ENCODE assay signal across 16 cellular contexts in the genomic region with DNA sequence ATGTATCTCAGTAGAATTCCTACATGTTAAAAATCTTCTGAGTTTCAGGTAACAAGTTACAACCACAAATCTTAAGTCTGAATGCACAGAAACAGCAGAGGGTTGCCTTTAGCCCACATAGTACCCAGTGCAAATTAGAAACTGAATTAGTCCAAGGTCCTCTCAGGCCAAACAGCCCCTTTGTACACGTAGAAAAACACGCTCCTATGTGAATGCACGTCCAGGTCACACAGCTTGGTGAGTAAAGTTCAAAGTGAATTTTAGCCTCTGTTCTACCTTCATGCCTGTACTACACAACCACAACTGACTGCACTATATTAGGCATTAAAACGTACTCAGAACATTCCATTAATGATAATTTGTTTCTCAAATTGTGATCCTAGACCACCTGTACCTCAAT. TPM values are rescaled to one million over a fixed set of nuclear protein-coding genes. Genes with fewer than 3 reads are reported as not detected.
DNase-seq lines count a peak whose midpoint lies in the region; ATAC-seq, FAIRE-seq and TF ChIP-seq lines count a peak whose summit lies in the region.
"Had no signal": no experiment of that assay in that cellular context is flagged by ENCODE, and none has a peak within 500 bp of the region (broad histone marks: within the 10 kb centered on the region; RNA-seq: fewer than 3 reads in every experiment).

No MANE protein-coding gene starts in this region.

- ATAC-seq in HepG2 (peak; percentile 99), aorta (ENCODE audit: low FRiP score) (no peak)
- ATAC-seq: A549 had no signal

- BruUV-seq in HepG2 (replicated peaks; lab: Mats Ljungman, UMichigan): no TSS peak
- BruUV-seq in OCI-LY7 (replicated peaks; lab: Mats Ljungman, UMichigan): no TSS peak

- WGBS in HepG2 (ENCODE audit: low lambda C conversion rate): 6% methylated on average over 4 of the region's 4 CpGs
- WGBS in sigmoid colon, 2 donors: 86 to 91% methylated on average over 4 of the region's 4 CpGs
- WGBS in aorta, 2 donors: 79 to 87% methylated on average over 4 of the region's 4 CpGs

- H3K9ac ChIP-seq in HepG2 (ENCODE audit: insufficient read depth, low read depth, low read length): peak overlapping the region; percentile 53
- H3K9ac ChIP-seq: BLaER1 had no signal

- POLR2A ChIA-PET in HepG2 (lab: Yijun Ruan, JAX): interaction anchor here (1.3 kb wide), 1 partner anchor 28 kb away, joined by 3 read pairs; no protein-coding TSS in a partner anchor
- POLR2A ChIA-PET in OCI-LY7 (lab: Charles Lee): interaction anchor here (1.3 kb wide), 1 partner anchor 9 kb away, joined by 5 read pairs; no protein-coding TSS in a partner anchor

- intact Hi-C loops in HepG2 (cut with micrococcal nuclease; ENCODE audit: unreplicated experiment): loop anchor here (2.0 to 10.0 kb wide), 2 partner anchors 47 to 83 kb away; a partner anchor contains a TSS
- intact Hi-C loops in sigmoid colon (cut with DNase I): loop anchor here (5.0 kb wide), 1 partner anchor 80 kb away; no protein-coding TSS in a partner anchor
- intact Hi-C loops in OCI-LY7 (cut with micrococcal nuclease; ENCODE audit: unreplicated experiment): loop anchor here (2.0 kb wide), 1 partner anchor 45 kb away; no protein-coding TSS in a partner anchor
- intact Hi-C loops in aorta (cut with DNase I): no loop called here

- H3K9me2 ChIP-seq in OCI-LY7 (ENCODE audit: insufficient read depth, low read length): no peaks in the 10 kb centered on the region

- H3K27ac ChIP-seq in VCaP (peak overlapping the region; percentile 67), HepG2 (ENCODE audit: extremely low read length, insufficient read depth, low read length) (peak overlapping the region; percentile 83), sigmoid colon (peak overlapping the region in 3 of 4 donors; percentile 63 to 71 (median 67)), OCI-LY7 (ENCODE audit: low read depth, low read length, poor library complexity, severe bottlenecking) (no peak overlapping the region), aorta (ENCODE audit: low read depth in 1 of 2, low read length in 2 of 2) (no peak overlapping the region)
- H3K27ac ChIP-seq: 22Rv1, A549, BLaER1 had no signal

- peaks cover 0 to 8% of the 10 kb centered on the region in 2 experiments; a peak in 2 of 5 replicates for H3K36me3 ChIP-seq in HepG2 (replicated peaks in 1 of 2; ENCODE audit: control insufficient read depth in 1 of 2, insufficient read depth in 2 of 2, low read length in 2 of 2)
- peaks cover 0 to 60% (median 2%) of the 10 kb centered on the region in 4 donors for H3K36me3 ChIP-seq in sigmoid colon
- H3K36me3 ChIP-seq in OCI-LY7 (ENCODE audit: insufficient read depth, low read length): peaks cover 96% of the 10 kb centered on the region
- peaks cover 0 to 3% of the 10 kb centered on the region in 2 donors for H3K36me3 ChIP-seq in aorta (ENCODE audit: control insufficient read depth in 1 of 2, insufficient read depth in 2 of 2, low read length in 1 of 2)

- CTCF ChIA-PET in HepG2 (lab: Yijun Ruan, JAX; ENCODE audit: low intra/inter-chr PET ratio, low total read pairs): no interaction called here
- CTCF ChIA-PET in OCI-LY7 (lab: Charles Lee; ENCODE audit: unreplicated experiment): no interaction called here

- H2AFZ ChIP-seq in HepG2 (ENCODE audit: low read length): peak overlapping the region; percentile 4
- no peak overlapping the region for H2AFZ ChIP-seq in OCI-LY7 (ENCODE audit: low read length)

- TF ChIP-seq POLR2A in GM12891 (IDR thresholded peaks at IDR 0.05; ENCODE audit: low read depth, low read length) (no peak), HepG2 (IDR thresholded peaks at IDR 0.05; ENCODE audit: insufficient read depth in 1 of 2, low read depth in 2 of 2, low read length in 2 of 2) (no peak), sigmoid colon (IDR thresholded peaks at IDR 0.05) (no peak)

- FAIRE-seq in GM12891 (lab: Jason Lieb, UNC): peak; percentile 47
- peak; percentile 28 for FAIRE-seq in HepG2 (lab: Jason Lieb, UNC)
- FAIRE-seq: A549, H1 had no signal

- TF ChIP-seq RAD21 in HepG2 (CRISPR knock-in tag; IDR thresholded peaks at IDR 0.05): no peak

- H3K4me2 ChIP-seq in HepG2 (ENCODE audit: low read depth, low read length) (peak overlapping the region; percentile 61), OCI-LY7 (ENCODE audit: low read length) (no peak overlapping the region)
- H3K4me2 ChIP-seq: A549, BLaER1 had no signal

- in situ Hi-C loops in HepG2 (cut with HindIII; ENCODE audit: extremely low pct_ligation_motif_present, low pct_unique_long_range_greater_than_20kb): no loop called here

- H3K4me3 ChIP-seq in HepG2 (replicated peaks in 1 of 3; ENCODE audit: insufficient read depth in 1 of 3, low read depth in 2 of 3, low read length in 3 of 3) (no peak overlapping the region), sigmoid colon (no peak overlapping the region), OCI-LY7 (ENCODE audit: low read depth, low read length, poor library complexity, severe bottlenecking) (no peak overlapping the region), aorta (ENCODE audit: low read length in 2 of 2) (no peak overlapping the region)
- H3K4me3 ChIP-seq: A549, BLaER1 had no signal

- no peaks in the 10 kb centered on the region for H3K79me2 ChIP-seq in HepG2 (ENCODE audit: insufficient read depth, low read length)
- H3K79me2 ChIP-seq in OCI-LY7 (ENCODE audit: insufficient read depth, low read depth, low read length): no peaks in the 10 kb centered on the region; the same call in 1 of the 2 replicates

- H4K20me1 ChIP-seq in HepG2 (ENCODE audit: insufficient read depth, low read length) (no peaks in the 10 kb centered on the region), OCI-LY7 (ENCODE audit: insufficient read depth, low read length) (no peaks in the 10 kb centered on the region)

- H3K4me1 ChIP-seq in HepG2 (ENCODE audit: insufficient read depth, low read length) (peaks cover 34% of the 10 kb centered on the region), sigmoid colon (peaks cover 0 to 25% (median 20%) of the 10 kb centered on the region in 4 donors), OCI-LY7 (ENCODE audit: insufficient read depth, low read length, poor library complexity, severe bottlenecking) (no peaks in the 10 kb centered on the region), aorta (ENCODE audit: control insufficient read depth in 1 of 2, insufficient read depth in 2 of 2, low read length in 2 of 2) (no peaks in the 10 kb centered on the region)
- H3K4me1 ChIP-seq: BLaER1 had no signal

- H3K9me3 ChIP-seq in HepG2 (ENCODE audit: low read length): no peaks in the 10 kb centered on the region
- H3K9me3 ChIP-seq in sigmoid colon: no peaks in the 10 kb centered on the region
- H3K9me3 ChIP-seq in OCI-LY7 (ENCODE audit: low read length): no peaks in the 10 kb centered on the region
- H3K9me3 ChIP-seq in aorta (ENCODE audit: control insufficient read depth, low read length): no peaks in the 10 kb centered on the region
- H3K9me3 ChIP-seq: A549, BLaER1 had no signal

- H3K27me3 ChIP-seq in HepG2 (ENCODE audit: control insufficient read depth in 1 of 2, insufficient read depth in 2 of 2, low read length in 2 of 2) (no peaks in the 10 kb centered on the region), sigmoid colon (no peaks in the 10 kb centered on the region), aorta (ENCODE audit: control insufficient read depth in 1 of 2, insufficient read depth in 2 of 2, low read length in 1 of 2) (no peaks in the 10 kb centered on the region)
- H3K27me3 ChIP-seq: BLaER1 had no signal

- TF ChIP-seq EP300 in HepG2 (IDR thresholded peaks at IDR 0.05; ENCODE audit: low read depth in 2 of 2, low read length in 2 of 2) (no peak; a peak in 1 of 4 replicates), HepG2 (CRISPR knock-in tag; IDR thresholded peaks at IDR 0.05; ENCODE audit: borderline replicate concordance) (no peak), sigmoid colon (IDR thresholded peaks at IDR 0.05) (no peak)

- DNase-seq in GM12891 (ENCODE audit: insufficient read length, low spot score) (no peak), HepG2 (ENCODE audit: low spot score) (peak; percentile 63), sigmoid colon (no peak), AML-193 (lab: John Stamatoyannopoulos, UW) (no peak), OCI-LY7 (ENCODE audit: low spot score) (no peak), aorta (no peak)
- DNase-seq: Calu3; CD4-positive, alpha-beta memory T cell; DMS79 treated with DMSO at 0.1 percent for 48 hours; GF-D8; H9 had no signal

- TF ChIP-seq CTCF in VCaP (conservative IDR thresholded peaks at IDR 0.05) (no peak), HepG2 (CRISPR knock-in tag; IDR thresholded peaks at IDR 0.05) (no peak), sigmoid colon (IDR thresholded peaks at IDR 0.05) (no peak), OCI-LY7 (conservative IDR thresholded peaks at IDR 0.05; ENCODE audit: low read length) (no peak)

RNA-seq across cellular contexts. Expression of a gene that starts 46.3 kb away (rescaled TPM):
- polyA plus RNA-seq in GM12891 (2012; ENCODE audit: low read depth, missing spikeins): 10.2 TPM
- total RNA-seq in HepG2 (2016; rRNA removed; fragmentation: Illumina TruSeq; extraction: Trizol) (28.1 and 52.1 TPM in 2 replicates), sigmoid colon (100 to 1,000 TPM; 142 to 213 (median 186) TPM), OCI-LY7 (2022) (53.6 and 54.5 TPM in 2 replicates), aorta (10 to 100 TPM; 67.3 to 91.7 TPM)
- total RNA-seq in HepG2 (2016; cell fraction: cytosol; rRNA removed; fragmentation: Illumina TruSeq; extraction: Trizol; ENCODE audit: low read depth): 29.8 and 30.1 TPM in 2 replicates
- 29.9 and 49.6 TPM in 2 replicates for total RNA-seq in HepG2 (2016; cell fraction: insoluble cytoplasmic fraction; rRNA removed; fragmentation: Illumina TruSeq; extraction: Trizol)
- 48.6 and 49.9 TPM in 2 replicates for total RNA-seq in HepG2 (2016; cell fraction: membrane; rRNA removed; fragmentation: Illumina TruSeq; extraction: Trizol)
- total RNA-seq in HepG2 (2016; cell fraction: nucleus; rRNA removed; fragmentation: Illumina TruSeq; extraction: Trizol): 19.3 and 23.2 TPM in 2 replicates
- polyA plus RNA-seq in HepG2 (2011; rRNA removed) (12.6 and 15.7 TPM in 2 replicates), sigmoid colon (10 to 100 TPM; 31.8 to 36.0 (median 34.7) TPM), aorta (100 to 1,000 TPM in 1 of 2 donors, 10 to 100 TPM in 1; 73.6 to 101 TPM)
- polyA plus RNA-seq in HepG2 (2011; cell fraction: cytosol; rRNA removed): 12.4 and 14.4 TPM in 2 replicates
- 6.8 and 22.5 TPM in 2 replicates for polyA plus RNA-seq in HepG2 (2011; cell fraction: nucleus; rRNA removed)
- 25.0 and 29.0 TPM in 2 replicates for polyA plus RNA-seq in HepG2 (2012)
- 37.1 and 42.6 TPM in 2 replicates for polyA plus RNA-seq in HepG2 (2016; cell fraction: cytosol; fragmentation: Illumina TruSeq; extraction: Trizol; ENCODE audit: low read depth)
- polyA plus RNA-seq in HepG2 (2016; cell fraction: insoluble cytoplasmic fraction; fragmentation: Illumina TruSeq; extraction: Trizol; ENCODE audit: low read depth): 61.5 and 63.2 TPM in 2 replicates
- 44.2 and 46.2 TPM in 2 replicates for polyA plus RNA-seq in HepG2 (2016; cell fraction: membrane; fragmentation: Illumina TruSeq; extraction: Trizol; ENCODE audit: low read depth)
- polyA plus RNA-seq in HepG2 (2016; cell fraction: nucleus; fragmentation: Illumina TruSeq; extraction: Trizol; ENCODE audit: insufficient read depth, low read depth): 28.3 and 28.8 TPM in 2 replicates
- 20.7 and 24.7 TPM in 2 replicates for polyA minus RNA-seq in HepG2 (2011; rRNA and poly(A)+ RNA removed; ENCODE audit: low replicate concordance)
- polyA minus RNA-seq in HepG2 (2011; cell fraction: cytosol; rRNA and poly(A)+ RNA removed): 20.1 and 21.1 TPM in 2 replicates
- polyA minus RNA-seq in HepG2 (2011; cell fraction: nucleus; rRNA and poly(A)+ RNA removed): 16.4 and 23.9 TPM in 2 replicates
- total RNA-seq in OCI-LY7 (2014; rRNA removed; shearing (Covaris generic)): 9.6 and 11.5 TPM in 2 replicates

RNA-seq across cellular contexts. Expression of a gene that starts 48.6 kb away (rescaled TPM):
- polyA plus RNA-seq in GM12891 (2012; ENCODE audit: low read depth, missing spikeins): 14.3 TPM
- 22.9 and 39.8 TPM in 2 replicates for total RNA-seq in HepG2 (2016; rRNA removed; fragmentation: Illumina TruSeq; extraction: Trizol)
- total RNA-seq in HepG2 (2016; cell fraction: cytosol; rRNA removed; fragmentation: Illumina TruSeq; extraction: Trizol; ENCODE audit: low read depth): 2.1 and 3.1 TPM in 2 replicates
- 22.9 and 39.1 TPM in 2 replicates for total RNA-seq in HepG2 (2016; cell fraction: insoluble cytoplasmic fraction; rRNA removed; fragmentation: Illumina TruSeq; extraction: Trizol)
- 3.9 and 4.4 TPM in 2 replicates for total RNA-seq in HepG2 (2016; cell fraction: membrane; rRNA removed; fragmentation: Illumina TruSeq; extraction: Trizol)
- 22.1 and 23.0 TPM in 2 replicates for total RNA-seq in HepG2 (2016; cell fraction: nucleus; rRNA removed; fragmentation: Illumina TruSeq; extraction: Trizol)
- polyA plus RNA-seq in HepG2 (2011; rRNA removed): 8.4 and 12.0 TPM in 2 replicates
- polyA plus RNA-seq in HepG2 (2011; cell fraction: cytosol; rRNA removed): 3.7 and 5.6 TPM in 2 replicates
- polyA plus RNA-seq in HepG2 (2011; cell fraction: nucleus; rRNA removed): 8.3 and 10.1 TPM in 2 replicates
- 11.4 and 13.4 TPM in 2 replicates for polyA plus RNA-seq in HepG2 (2012)
- polyA plus RNA-seq in HepG2 (2016; cell fraction: cytosol; fragmentation: Illumina TruSeq; extraction: Trizol; ENCODE audit: low read depth): 0.24 and 0.36 TPM in 2 replicates
- polyA plus RNA-seq in HepG2 (2016; cell fraction: insoluble cytoplasmic fraction; fragmentation: Illumina TruSeq; extraction: Trizol; ENCODE audit: low read depth): 18.8 and 19.2 TPM in 2 replicates
- polyA plus RNA-seq in HepG2 (2016; cell fraction: membrane; fragmentation: Illumina TruSeq; extraction: Trizol; ENCODE audit: low read depth): 0.94 and 1.2 TPM in 2 replicates
- polyA plus RNA-seq in HepG2 (2016; cell fraction: nucleus; fragmentation: Illumina TruSeq; extraction: Trizol; ENCODE audit: insufficient read depth, low read depth): 19.3 and 20.9 TPM in 2 replicates
- polyA minus RNA-seq in HepG2 (2011; rRNA and poly(A)+ RNA removed; ENCODE audit: low replicate concordance): 10.1 and 40.5 TPM in 2 replicates
- 15.8 and 18.4 TPM in 2 replicates for polyA minus RNA-seq in HepG2 (2011; cell fraction: cytosol; rRNA and poly(A)+ RNA removed)
- 31.4 and 39.4 TPM in 2 replicates for polyA minus RNA-seq in HepG2 (2011; cell fraction: nucleus; rRNA and poly(A)+ RNA removed)
- total RNA-seq in sigmoid colon: 10 to 100 TPM; 24.4 to 43.9 (median 29.9) TPM
- polyA plus RNA-seq in sigmoid colon: 1 to 10 TPM; 1.8 to 6.4 (median 3.5) TPM
- total RNA-seq in OCI-LY7 (2014; rRNA removed; shearing (Covaris generic)): 97.5 and 106 TPM in 2 replicates
- 107 and 121 TPM in 2 replicates for total RNA-seq in OCI-LY7 (2022)
- total RNA-seq in aorta: 10 to 100 TPM; 24.6 to 30.1 TPM
- polyA plus RNA-seq in aorta: 10 to 100 TPM in 1 of 2 donors, 1 to 10 TPM in 1; 4.4 to 15.2 TPM

Comparison
In these comparisons a context has a peak if more than half of its experiments do, and no peak if none do; other contexts are left out.
1. H3K27ac ChIP-seq: peak in VCaP (single experiment), HepG2 (single experiment) and sigmoid colon (3 of 4); none in OCI-LY7 (single experiment) and aorta (0 of 2).
2. intact Hi-C loops: an anchor here in HepG2 (2.0 to 10.0 kb wide), sigmoid colon (5.0 kb wide) and OCI-LY7 (2.0 kb wide); none called in aorta.